In the genomic region with DNA sequence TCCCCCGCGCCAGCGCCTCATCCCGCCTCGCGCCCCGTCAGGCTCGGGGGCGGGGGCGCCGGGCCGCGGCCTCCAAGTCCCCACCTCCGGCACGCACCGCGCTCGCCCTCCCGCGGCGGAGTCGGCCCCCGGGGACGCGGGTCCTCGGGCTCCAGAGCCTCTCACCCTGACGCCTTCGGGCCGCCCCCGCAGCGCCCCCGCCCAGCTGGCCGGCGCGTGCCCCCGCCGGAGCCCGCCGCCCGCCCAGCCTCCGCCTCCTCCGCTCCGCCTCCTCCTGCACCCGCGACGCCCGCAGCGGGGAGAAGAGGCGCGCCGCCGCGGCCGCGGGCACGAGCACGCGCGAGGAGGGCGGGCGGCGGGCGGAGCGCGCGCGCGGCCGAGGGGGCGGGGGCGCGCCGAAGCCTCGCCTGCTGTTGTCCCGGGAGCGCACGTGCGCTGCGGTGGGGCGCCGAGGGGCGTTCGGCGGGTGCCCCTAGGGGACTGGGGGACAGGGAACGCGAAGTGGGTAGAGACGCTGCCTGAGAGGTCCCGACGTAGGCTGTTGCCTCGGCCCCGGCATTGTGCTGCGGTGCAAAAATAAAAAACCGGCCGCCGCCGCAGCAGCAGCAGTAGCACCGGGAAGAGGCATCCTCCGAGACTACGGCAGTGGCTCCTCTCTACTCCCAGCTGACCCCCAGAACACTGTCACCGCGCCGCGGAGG, we compare ENCODE assay signal across 8 cellular contexts.
DNase-seq lines count a peak whose midpoint lies in the region; ATAC-seq and TF ChIP-seq lines count a peak whose summit lies in the region.

No MANE protein-coding gene starts in this region.

- H3K79me2 ChIP-seq in PC-3 (ENCODE audit: low read length) = peaks cover 41% of the 10 kb centered on the region

- H3K27ac ChIP-seq in A673 (ENCODE audit: low read depth, low read length, poor library complexity, severe bottlenecking) (peak overlapping the region; percentile 62), HL-60 (replicated peaks) (peak overlapping the region; percentile 55), PC-3 (ENCODE audit: low read length) (peak overlapping the region; percentile 84)

- H3K27me3 Mint-ChIP-seq in nephron progenitor cell (ENCODE audit: low read depth, poor library complexity) = peaks cover 7% of the 10 kb centered on the region
- peaks cover 20% of the 10 kb centered on the region for H3K27me3 Mint-ChIP-seq in stimulated activated naive CD8-positive, alpha-beta T cell treated with anti-CD3 and anti-CD28 coated beads, Interleukin-15, Interleukin-2, amounts not matched to agents 100 ng/mL and 50 ng/mL, for 24 hours

- CTCF ChIA-PET in A673 (lab: Charles Lee) = no interaction called here
- CTCF ChIA-PET in PC-3 (lab: Charles Lee) = no interaction called here

- H3K4me3 ChIP-seq in A673 (ENCODE audit: low read depth, low read length, poor library complexity, severe bottlenecking) (peak overlapping the region; percentile 64), HL-60 (replicated peaks; ENCODE audit: insufficient read depth, low read length) (peak overlapping the region; percentile 50), PC-3 (ENCODE audit: low read length) (peak overlapping the region; percentile 83), fibroblast of villous mesenchyme (ENCODE audit: low read depth, low read length) (peak overlapping the region; percentile 66)

- peak overlapping the region; percentile 81 for H3K4me3 Mint-ChIP-seq in nephron progenitor cell
- peak overlapping the region; percentile 75 for H3K4me3 Mint-ChIP-seq in stimulated activated naive CD8-positive, alpha-beta T cell treated with anti-CD3 and anti-CD28 coated beads, Interleukin-15, Interleukin-2, amounts not matched to agents 100 ng/mL and 50 ng/mL, for 24 hours

- H3K4me1 Mint-ChIP-seq in nephron progenitor cell = peaks cover 74% of the 10 kb centered on the region
- peaks cover 39% of the 10 kb centered on the region for H3K4me1 Mint-ChIP-seq in stimulated activated naive CD8-positive, alpha-beta T cell treated with anti-CD3 and anti-CD28 coated beads, Interleukin-15, Interleukin-2, amounts not matched to agents 100 ng/mL and 50 ng/mL, for 24 hours (ENCODE audit: low read depth)

- H3K27ac Mint-ChIP-seq in nephron progenitor cell = no peak overlapping the region
- peak overlapping the region; percentile 74 for H3K27ac Mint-ChIP-seq in stimulated activated naive CD8-positive, alpha-beta T cell treated with anti-CD3 and anti-CD28 coated beads, Interleukin-15, Interleukin-2, amounts not matched to agents 100 ng/mL and 50 ng/mL, for 24 hours

- no peaks in the 10 kb centered on the region for H3K9me3 Mint-ChIP-seq in nephron progenitor cell
- no peaks in the 10 kb centered on the region for H3K9me3 Mint-ChIP-seq in stimulated activated naive CD8-positive, alpha-beta T cell treated with anti-CD3 and anti-CD28 coated beads, Interleukin-15, Interleukin-2, amounts not matched to agents 100 ng/mL and 50 ng/mL, for 24 hours

- intact Hi-C loops in A673 (cut with micrococcal nuclease; ENCODE audit: unreplicated experiment) = no loop called here
- intact Hi-C loops in PC-3 (cut with micrococcal nuclease) = loop anchor here (1.0 to 2.0 kb wide), 2 partner anchors 137 to 160 kb away; no protein-coding TSS in a partner anchor

- H3K27me3 ChIP-seq in A673 (replicated peaks; ENCODE audit: insufficient read depth, low read depth, low read length, poor library complexity) (no peaks in the 10 kb centered on the region), HL-60 (ENCODE audit: insufficient read depth, poor library complexity, severe bottlenecking) (no peaks in the 10 kb centered on the region), PC-3 (ENCODE audit: low read length) (no peaks in the 10 kb centered on the region)

- BruUV-seq in A673 (replicated peaks; lab: Mats Ljungman, UMichigan) (no TSS peak), PC-3 (replicated peaks; lab: Mats Ljungman, UMichigan) (no TSS peak)

- peaks cover 11% of the 10 kb centered on the region for H4K20me1 ChIP-seq in PC-3 (ENCODE audit: low read length)

- H3F3A ChIP-seq in PC-3 (ENCODE audit: low read length, unreplicated experiment) = no peaks in the 10 kb centered on the region

- H3K9me2 ChIP-seq in PC-3 (replicated peaks; ENCODE audit: low read length) = no peaks in the 10 kb centered on the region

- peak overlapping the region; percentile 99 for H3K4me2 ChIP-seq in PC-3 (ENCODE audit: low read length)

- no peaks in the 10 kb centered on the region for H3K9me3 ChIP-seq in A673 (ENCODE audit: low read depth, low read length, poor library complexity, severe bottlenecking)
- H3K9me3 ChIP-seq in PC-3 (ENCODE audit: low read length) = no peaks in the 10 kb centered on the region

- no peaks in the 10 kb centered on the region for H3K36me3 Mint-ChIP-seq in nephron progenitor cell (ENCODE audit: low read depth)
- H3K36me3 Mint-ChIP-seq in stimulated activated naive CD8-positive, alpha-beta T cell treated with anti-CD3 and anti-CD28 coated beads, Interleukin-15, Interleukin-2, amounts not matched to agents 100 ng/mL and 50 ng/mL, for 24 hours (ENCODE audit: low read depth) = no peaks in the 10 kb centered on the region

- H3K4me1 ChIP-seq in A673 (ENCODE audit: insufficient read depth, low read length, poor library complexity, severe bottlenecking) (peaks cover 42% of the 10 kb centered on the region), PC-3 (ENCODE audit: insufficient read depth, low read length) (peaks cover 55% of the 10 kb centered on the region)

- H3K9ac ChIP-seq in PC-3 (ENCODE audit: low read length) = peak overlapping the region; percentile 87

- ATAC-seq in GM19025 (IDR thresholded peaks at IDR 0.05; ENCODE audit: low read depth, unreplicated experiment) (peak; percentile 43), PC-3 (peak; percentile 64)

- POLR2A ChIA-PET in A673 (lab: Charles Lee; ENCODE audit: low non-redundant PET) = no interaction called here
- POLR2A ChIA-PET in PC-3 (lab: Charles Lee; ENCODE audit: unreplicated experiment) = interaction anchor here (0.5 kb wide), 1 partner anchor 87 kb away, joined by 9 read pairs; no protein-coding TSS in a partner anchor

- peak overlapping the region; percentile 86 for H2AFZ ChIP-seq in PC-3 (ENCODE audit: low read length)

- TF ChIP-seq CTCF in A673 (conservative IDR thresholded peaks at IDR 0.05; ENCODE audit: low read depth, low read length) (no peak), HL-60 (IDR thresholded peaks at IDR 0.05; ENCODE audit: insufficient read depth, low read length) (no peak), PC-3 (conservative IDR thresholded peaks at IDR 0.05; ENCODE audit: low read depth, low read length) (no peak), fibroblast of villous mesenchyme (IDR thresholded peaks at IDR 0.05; ENCODE audit: insufficient read depth, low read depth, low read length) (no peak), nephron progenitor cell (IDR thresholded peaks at IDR 0.05) (no peak)

- DNase-seq in A673 (ENCODE audit: low spot score) (peak; percentile 94), HL-60 (ENCODE audit: low read depth in 1 of 2, low spot score in 1 of 2) (peak; percentile 35 to 56), PC-3 (peak; percentile 86), fibroblast of villous mesenchyme (ENCODE audit: low read depth) (peak; percentile 72), nephron progenitor cell (peak; percentile 88)
- peak; percentile 86 for DNase-seq in activated effector memory CD4-positive, alpha-beta T cell treated with anti-CD3 and anti-CD28 coated beads, Interleukin-2, amount 50 U/mL, for 16 hours

- H3K36me3 ChIP-seq in A673 (ENCODE audit: insufficient read depth, low read length, poor library complexity, severe bottlenecking) (no peaks in the 10 kb centered on the region), PC-3 (ENCODE audit: low read depth, low read length) (no peaks in the 10 kb centered on the region)

Comparison
In these comparisons a context has a peak if more than half of its experiments do, and no peak if none do; other contexts are left out.
1. Peak in every context shown above with its lines: DNase-seq, ATAC-seq, H3K4me3 ChIP-seq and H3K27ac ChIP-seq.